In the genomic region with DNA sequence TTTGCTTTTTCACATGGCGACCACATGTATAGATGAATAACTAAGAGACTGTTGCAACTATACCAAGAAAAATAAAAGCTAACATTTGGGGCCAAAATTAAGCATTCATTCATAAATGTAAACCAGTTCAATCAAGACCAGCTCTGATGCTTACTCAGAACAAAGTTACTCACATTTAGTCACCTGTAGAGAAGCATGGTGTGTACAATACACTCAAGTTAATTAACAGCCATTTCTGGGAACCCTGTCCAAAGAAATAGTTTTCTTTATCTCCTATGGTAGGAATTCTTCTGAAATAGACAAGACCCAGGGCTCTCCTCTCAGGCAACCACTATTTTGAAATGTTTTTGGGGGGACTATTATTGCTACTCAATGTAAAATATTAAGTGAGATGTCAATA, we compare ENCODE assay signal across 19 cellular contexts. TPM values are rescaled to one million over a fixed set of nuclear protein-coding genes. Genes with fewer than 3 reads are reported as not detected.
DNase-seq lines count a peak whose midpoint lies in the region; ATAC-seq and TF ChIP-seq lines count a peak whose summit lies in the region.
"Had no signal": no experiment of that assay in that cellular context is flagged by ENCODE, and none has a peak within 500 bp of the region (broad histone marks: within the 10 kb centered on the region; RNA-seq: fewer than 3 reads in every experiment).

No MANE protein-coding gene starts in this region.

- H3K27me3 ChIP-seq in ACC112 (ENCODE audit: insufficient read depth, low read length) = no peaks in the 10 kb centered on the region
- no peaks in the 10 kb centered on the region for H3K27me3 ChIP-seq in hepatocyte
- H3K27me3 ChIP-seq: colonic mucosa had no signal

- H3K27ac ChIP-seq in ACC112 (ENCODE audit: low read depth, low read length) = no peak overlapping the region
- peak overlapping the region; percentile 20 for H3K27ac ChIP-seq in OCI-LY7 (ENCODE audit: low read depth, low read length, poor library complexity, severe bottlenecking)
- H3K27ac ChIP-seq in hepatocyte = peak overlapping the region; percentile 58
- H3K27ac ChIP-seq: C4-2B, colonic mucosa had no signal

- in situ Hi-C loops in G401 (cut with HindIII; ENCODE audit: low sequenced_read_pairs) = no loop called here

- H3K4me1 Mint-ChIP-seq in activated naive CD8-positive, alpha-beta T cell treated with anti-CD3 and anti-CD28 coated beads for 36 hours = peaks cover 2% of the 10 kb centered on the region

- no peak overlapping the region for H3K27ac Mint-ChIP-seq in activated naive CD8-positive, alpha-beta T cell treated with anti-CD3 and anti-CD28 coated beads for 36 hours
- H3K27ac Mint-ChIP-seq: activated CD4-positive, alpha-beta memory T cell treated with anti-CD3 and anti-CD28 coated beads for 36 hours had no signal

- no peaks in the 10 kb centered on the region for H3K79me2 ChIP-seq in ACC112 (ENCODE audit: control insufficient read depth, insufficient read depth, low read length, unreplicated experiment)
- H3K79me2 ChIP-seq in OCI-LY7 (ENCODE audit: insufficient read depth, low read depth, low read length) = peaks cover 34% of the 10 kb centered on the region; the same call in 1 of the 2 replicates
- H3K79me2 ChIP-seq in hepatocyte = no peaks in the 10 kb centered on the region

- no peak overlapping the region for H2AFZ ChIP-seq in ACC112 (ENCODE audit: low read length, unreplicated experiment)
- H2AFZ ChIP-seq in OCI-LY7 (ENCODE audit: low read length) = peak overlapping the region; percentile 51; the same call in 1 of the 2 replicates
- no peak overlapping the region for H2AFZ ChIP-seq in hepatocyte

- peak overlapping the region; percentile 55 for H3K4me2 ChIP-seq in OCI-LY7 (ENCODE audit: low read length)
- no peak overlapping the region for H3K4me2 ChIP-seq in hepatocyte

- no peaks in the 10 kb centered on the region for H4K20me1 ChIP-seq in OCI-LY7 (ENCODE audit: insufficient read depth, low read length)
- H4K20me1 ChIP-seq in hepatocyte (ENCODE audit: insufficient read depth, poor library complexity, severe bottlenecking) = no peaks in the 10 kb centered on the region

- WGBS in hepatocyte (ENCODE audit: low lambda C conversion rate, missing lambda C conversion rate) = 96% methylated on average over 1 of the region's 1 CpG

- H3K36me3 ChIP-seq in ACC112 (ENCODE audit: insufficient read depth, low read length) (no peaks in the 10 kb centered on the region), OCI-LY7 (ENCODE audit: insufficient read depth, low read length) (no peaks in the 10 kb centered on the region), hepatocyte (replicated peaks; ENCODE audit: insufficient read depth, low read depth) (no peaks in the 10 kb centered on the region)
- H3K36me3 ChIP-seq: colonic mucosa had no signal

- DNase-seq in G401 (ENCODE audit: low spot score) (peak; percentile 32), OCI-LY7 (ENCODE audit: low spot score) (no peak), hepatocyte (ENCODE audit: low spot score) (no peak), pons (ENCODE audit: low spot score) (no peak)
- no peak for DNase-seq in activated naive CD8-positive, alpha-beta T cell treated with anti-CD3 and anti-CD28 coated beads for 36 hours
- DNase-seq: activated CD4-positive, alpha-beta memory T cell treated with anti-CD3 and anti-CD28 coated beads for 36 hours; activated CD4-positive, CD25-positive, alpha-beta regulatory T cell; activated effector memory CD4-positive, alpha-beta T cell treated with Interleukin-2 at 50 U/mL for 16 hours; colonic mucosa; head of caudate nucleus; NCI-H2081 treated with DMSO at 0.1 percent for 48 hours; nephron progenitor cell; T1000 had no signal

- H3K36me3 Mint-ChIP-seq in activated naive CD8-positive, alpha-beta T cell treated with anti-CD3 and anti-CD28 coated beads for 36 hours = no peaks in the 10 kb centered on the region
- H3K36me3 Mint-ChIP-seq: activated CD4-positive, alpha-beta memory T cell treated with anti-CD3 and anti-CD28 coated beads for 36 hours had no signal

- H3K27me3 Mint-ChIP-seq in activated naive CD8-positive, alpha-beta T cell treated with anti-CD3 and anti-CD28 coated beads for 36 hours = peaks cover 4% of the 10 kb centered on the region

- TF ChIP-seq CTCF in OCI-LY7 (conservative IDR thresholded peaks at IDR 0.05; ENCODE audit: low read length) = no peak
- no peak for TF ChIP-seq CTCF in hepatocyte (IDR thresholded peaks at IDR 0.05; ENCODE audit: poor library complexity)

- H3K9me3 Mint-ChIP-seq in activated naive CD8-positive, alpha-beta T cell treated with anti-CD3 and anti-CD28 coated beads for 36 hours = no peaks in the 10 kb centered on the region
- H3K9me3 Mint-ChIP-seq: activated CD4-positive, alpha-beta memory T cell treated with anti-CD3 and anti-CD28 coated beads for 36 hours had no signal

- intact Hi-C loops in OCI-LY7 (cut with micrococcal nuclease; ENCODE audit: unreplicated experiment) = loop anchor here (5.0 kb wide), 3 partner anchors 360 to 615 kb away; a partner anchor contains a TSS

- POLR2A ChIA-PET in OCI-LY7 (lab: Charles Lee) = interaction anchor here (1.1 to 2.8 kb wide), 4 partner anchors 12 to 208 kb away, joined by 3 to 14 read pairs (median 8); no protein-coding TSS in a partner anchor

- H3K4me1 ChIP-seq in ACC112 (ENCODE audit: control insufficient read depth, insufficient read depth, low read length, unreplicated experiment) = peaks cover 4% of the 10 kb centered on the region
- peaks cover 45% of the 10 kb centered on the region for H3K4me1 ChIP-seq in OCI-LY7 (ENCODE audit: insufficient read depth, low read length, poor library complexity, severe bottlenecking)
- no peaks in the 10 kb centered on the region for H3K4me1 ChIP-seq in hepatocyte (ENCODE audit: insufficient read depth)
- H3K4me1 ChIP-seq: colonic mucosa had no signal

- no peak overlapping the region for H3K4me3 Mint-ChIP-seq in activated naive CD8-positive, alpha-beta T cell treated with anti-CD3 and anti-CD28 coated beads for 36 hours
- H3K4me3 Mint-ChIP-seq: activated CD4-positive, alpha-beta memory T cell treated with anti-CD3 and anti-CD28 coated beads for 36 hours; nephron progenitor cell had no signal

- no peak for ATAC-seq in GM21381 (IDR thresholded peaks at IDR 0.05; ENCODE audit: unreplicated experiment)
- no peak for ATAC-seq in HG02759 (IDR thresholded peaks at IDR 0.05; ENCODE audit: unreplicated experiment)
- ATAC-seq: K562 had no signal

- CTCF ChIA-PET in OCI-LY7 (lab: Charles Lee; ENCODE audit: unreplicated experiment) = interaction anchor here (1.4 kb wide), 1 partner anchor 11 kb away, joined by 4 read pairs; no protein-coding TSS in a partner anchor

- H3K9me3 ChIP-seq in OCI-LY7 (ENCODE audit: low read length) = no peaks in the 10 kb centered on the region
- H3K9me3 ChIP-seq in hepatocyte (ENCODE audit: low read depth) = no peaks in the 10 kb centered on the region
- H3K9me3 ChIP-seq: colonic mucosa had no signal

- H3K9me2 ChIP-seq in OCI-LY7 (ENCODE audit: insufficient read depth, low read length) (no peaks in the 10 kb centered on the region), hepatocyte (replicated peaks; ENCODE audit: insufficient read depth) (no peaks in the 10 kb centered on the region)

- peak overlapping the region; percentile 32 for H3K4me3 ChIP-seq in ACC112 (ENCODE audit: low read depth, low read length)
- H3K4me3 ChIP-seq in OCI-LY7 (ENCODE audit: low read depth, low read length, poor library complexity, severe bottlenecking) = peak overlapping the region; percentile 57
- no peak overlapping the region for H3K4me3 ChIP-seq in hepatocyte
- H3K4me3 ChIP-seq: colonic mucosa, K562 had no signal

- BruUV-seq in OCI-LY7 (replicated peaks; lab: Mats Ljungman, UMichigan) = no TSS peak

RNA-seq across cellular contexts. Expression of a gene that starts 1.6 kb away (rescaled TPM):
- total RNA-seq in G401 (2014; rRNA removed; shearing (Covaris generic)) = not detected in 2 replicates
- 7.1 and 7.3 TPM in 2 replicates for total RNA-seq in OCI-LY7 (2014; rRNA removed; shearing (Covaris generic))
- total RNA-seq in OCI-LY7 (2022) (8.0 and 9.5 TPM in 2 replicates), hepatocyte (13.2 and 14.5 TPM in 2 replicates)
- polyA plus RNA-seq in hepatocyte = 2.4 and 3.0 TPM in 2 replicates
- under 1 TPM; 0.06 to 0.16 TPM for total RNA-seq in activated naive CD8-positive, alpha-beta T cell treated with anti-CD3 and anti-CD28 coated beads for 36 hours
- total RNA-seq: activated CD4-positive, alpha-beta memory T cell treated with anti-CD3 and anti-CD28 coated beads for 36 hours; HT-29; K562 had no signal
- polyA plus RNA-seq: K562 had no signal

RNA-seq across cellular contexts. Expression of a gene that starts 37.0 kb away (rescaled TPM):
- total RNA-seq in G401 (2014; rRNA removed; shearing (Covaris generic)) = not detected in 2 replicates
- total RNA-seq in OCI-LY7 (2014; rRNA removed; shearing (Covaris generic)) = 0.03 TPM in 1 of 2 replicates, not detected in the other
- total RNA-seq in OCI-LY7 (2022) (not detected in 2 replicates), hepatocyte (2.9 and 5.3 TPM in 2 replicates)
- polyA plus RNA-seq in hepatocyte = 0.86 and 1.4 TPM in 2 replicates
- under 1 TPM; 0.04 to 0.06 TPM for total RNA-seq in activated naive CD8-positive, alpha-beta T cell treated with anti-CD3 and anti-CD28 coated beads for 36 hours
- total RNA-seq: activated CD4-positive, alpha-beta memory T cell treated with anti-CD3 and anti-CD28 coated beads for 36 hours; HT-29 had no signal
